ENCODE assay signal across 1 cellular context in the genomic region with DNA sequence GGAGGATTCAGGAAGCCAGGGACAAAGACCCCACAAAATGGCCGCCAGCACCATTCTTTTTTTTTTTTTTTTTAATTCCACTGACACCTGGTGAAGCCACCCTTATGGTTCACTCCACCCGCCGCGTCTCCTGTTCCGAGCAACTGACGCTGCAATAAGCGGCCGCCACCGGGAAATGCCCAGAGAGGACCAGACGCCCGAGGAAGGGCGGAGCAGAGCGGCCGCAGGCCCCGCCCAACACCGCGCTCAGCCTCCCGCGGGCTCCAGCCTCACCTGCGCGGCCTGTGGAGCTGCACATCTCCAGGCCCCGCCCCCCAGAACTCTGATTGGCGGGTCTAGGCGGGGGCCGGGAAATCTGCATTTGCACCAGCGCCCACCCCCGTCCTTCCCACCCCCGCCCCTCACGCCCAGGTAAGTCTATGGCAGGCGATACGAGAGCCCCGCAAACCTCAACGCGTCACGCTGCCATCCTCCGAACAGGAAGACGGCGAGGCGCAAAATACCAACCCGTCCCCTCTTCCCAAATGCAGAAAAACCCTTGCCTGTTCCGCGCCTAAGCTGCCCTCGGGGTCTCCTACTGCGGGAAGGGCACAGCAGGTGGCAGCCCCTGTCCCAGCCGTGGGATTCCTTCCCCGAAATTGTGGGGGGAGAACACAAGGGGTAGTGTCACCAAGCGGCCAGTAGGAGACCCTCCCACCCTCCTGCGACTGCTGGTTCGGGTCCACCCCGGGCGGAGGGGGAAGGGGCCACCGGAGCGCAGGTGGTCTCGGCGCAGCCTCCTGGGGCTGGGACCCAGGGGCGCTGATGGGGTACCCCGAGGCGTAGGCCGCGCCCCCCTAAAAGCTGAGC.
TF ChIP-seq lines count a peak whose summit lies in the region.

No MANE protein-coding gene starts in this region.

TF ChIP-seq in HepG2, 621 proteins besides CTCF, POLR2A, EP300 and RAD21 (continued from another document):
- TF ChIP-seq REL (CRISPR knock-in tag; conservative IDR thresholded peaks at IDR 0.05), result no peak
- 0 out of 2 replicates have a peak, but pooled peaks have one; percentile 36 for TF ChIP-seq ZNF180 (CRISPR knock-in tag; IDR thresholded peaks at IDR 0.05; ENCODE audit: borderline replicate concordance, low read depth)
- TF ChIP-seq ZNF746 (CRISPR knock-in tag; IDR thresholded peaks at IDR 0.05), result peak; percentile 61
- TF ChIP-seq, protein P1, sequence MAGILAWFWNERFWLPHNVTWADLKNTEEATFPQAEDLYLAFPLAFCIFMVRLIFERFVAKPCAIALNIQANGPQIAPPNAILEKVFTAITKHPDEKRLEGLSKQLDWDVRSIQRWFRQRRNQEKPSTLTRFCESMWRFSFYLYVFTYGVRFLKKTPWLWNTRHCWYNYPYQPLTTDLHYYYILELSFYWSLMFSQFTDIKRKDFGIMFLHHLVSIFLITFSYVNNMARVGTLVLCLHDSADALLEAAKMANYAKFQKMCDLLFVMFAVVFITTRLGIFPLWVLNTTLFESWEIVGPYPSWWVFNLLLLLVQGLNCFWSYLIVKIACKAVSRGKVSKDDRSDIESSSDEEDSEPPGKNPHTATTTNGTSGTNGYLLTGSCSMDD (CRISPR knock-in tag; IDR thresholded peaks at IDR 0.05), result no peak
- peak; percentile 33; the same call in 1 of the 2 replicates for TF ChIP-seq ZNF292 (CRISPR knock-in tag; IDR thresholded peaks at IDR 0.05; ENCODE audit: borderline replicate concordance, low read depth)
- TF ChIP-seq ARID5B (CRISPR knock-in tag; IDR thresholded peaks at IDR 0.05), result peak; percentile 33; the same call in 1 of the 2 replicates
- TF ChIP-seq MIXL1 (CRISPR knock-in tag; IDR thresholded peaks at IDR 0.05), result peak; percentile 56; the same call in 1 of the 2 replicates
- TF ChIP-seq STAT5B (CRISPR knock-in tag; IDR thresholded peaks at IDR 0.05), result peak; percentile 44; the same call in 1 of the 2 replicates
